Comparison of ENCODE assay signal across 9 cellular contexts in the genomic region with DNA sequence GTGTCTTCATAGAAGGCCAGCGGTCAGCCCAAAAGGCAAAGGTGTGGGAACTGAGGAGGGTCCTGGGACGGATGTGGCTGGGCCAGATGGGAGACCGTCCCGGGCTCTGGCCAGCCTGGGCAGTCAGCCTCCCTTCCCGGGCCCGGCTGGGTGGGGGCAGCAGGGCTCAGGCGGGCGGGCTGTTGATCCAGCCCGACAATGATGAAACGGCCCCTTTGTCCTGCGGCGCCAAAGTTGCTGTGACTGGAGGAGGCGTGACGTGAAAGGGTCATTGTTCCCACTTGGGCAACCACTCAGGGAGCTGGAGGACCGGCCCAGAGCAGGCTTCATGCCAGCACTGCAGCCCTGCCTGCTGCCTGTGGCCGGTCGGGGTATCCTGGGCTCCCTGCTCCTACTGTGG. TPM values are rescaled to one million over a fixed set of nuclear protein-coding genes. Genes with fewer than 3 reads are reported as not detected.
DNase-seq lines count a peak whose midpoint lies in the region; ATAC-seq, FAIRE-seq and TF ChIP-seq lines count a peak whose summit lies in the region.
"Had no signal": no experiment of that assay in that cellular context is flagged by ENCODE, and none has a peak within 500 bp of the region (broad histone marks: within the 10 kb centered on the region; RNA-seq: fewer than 3 reads in every experiment).

No MANE protein-coding gene starts in this region.

- intact Hi-C loops in kidney (cut with DNase I), result no loop called here
- intact Hi-C loops in sigmoid colon (cut with DNase I), result no loop called here

- TF ChIP-seq EP300 in Ishikawa (IDR thresholded peaks at IDR 0.05; ENCODE audit: borderline replicate concordance), result no peak
- no peak for TF ChIP-seq EP300 in sigmoid colon (IDR thresholded peaks at IDR 0.05)

- no peak overlapping the region for H3K4me3 ChIP-seq in kidney (ENCODE audit: low read length in 2 of 2)
- H3K4me3 ChIP-seq in sigmoid colon, result no peak overlapping the region

- H3K27ac ChIP-seq in cingulate gyrus (ENCODE audit: low read depth, low read length), result peak overlapping the region; percentile 100
- peak overlapping the region; percentile 48 to 69 for H3K27ac ChIP-seq in kidney (ENCODE audit: low read depth in 2 of 2, low read length in 2 of 2)
- H3K27ac ChIP-seq in sigmoid colon, result no peak overlapping the region

- TF ChIP-seq CTCF in kidney (IDR thresholded peaks at IDR 0.05; ENCODE audit: borderline replicate concordance, extremely low read depth, insufficient read depth) (no peak), sigmoid colon (IDR thresholded peaks at IDR 0.05) (no peak)

- H3K9me3 ChIP-seq in kidney (ENCODE audit: control insufficient read depth in 1 of 2, low read length in 2 of 2) (no peaks in the 10 kb centered on the region), sigmoid colon (no peaks in the 10 kb centered on the region)

- H3K27me3 ChIP-seq in sigmoid colon, result no peaks in the 10 kb centered on the region

- H3K4me1 ChIP-seq in kidney (ENCODE audit: control insufficient read depth in 1 of 2, insufficient read depth in 1 of 2, low read depth in 1 of 2, low read length in 2 of 2) (no peaks in the 10 kb centered on the region), sigmoid colon (no peaks in the 10 kb centered on the region)

- 21 to 68% methylated on average over 17 of the region's 17 CpGs for WGBS in sigmoid colon, 2 donors

- no peak overlapping the region for H3K9ac ChIP-seq in kidney (ENCODE audit: low read length in 2 of 2)

- no peak for FAIRE-seq in kidney (lab: Jason Lieb, UNC)

- H3K36me3 ChIP-seq in kidney (ENCODE audit: control insufficient read depth in 1 of 2, insufficient read depth in 2 of 2, low read length in 2 of 2) (no peaks in the 10 kb centered on the region), sigmoid colon (no peaks in the 10 kb centered on the region)

- TF ChIP-seq RAD21 in Ishikawa (IDR thresholded peaks at IDR 0.05; ENCODE audit: low read depth), result no peak

- no peak for TF ChIP-seq POLR2A in sigmoid colon (IDR thresholded peaks at IDR 0.05)

- peak; percentile 87 for DNase-seq in kidney
- peak; percentile 81 for DNase-seq in sigmoid colon
- no peak for DNase-seq in stimulated activated CD4-positive, alpha-beta T cell treated with anti-CD3 and anti-CD28 coated beads, Interleukin-2, amount 100 ng/mL, for 24 hours
- no peak for DNase-seq in HuH-7 (ENCODE audit: low spot score)
- DNase-seq: CD8-positive, alpha-beta memory T cell had no signal

- ATAC-seq in GM21737 (IDR thresholded peaks at IDR 0.05; ENCODE audit: unreplicated experiment), result no peak
- ATAC-seq in GM18907 (IDR thresholded peaks at IDR 0.05; ENCODE audit: unreplicated experiment), result no peak

TF ChIP-seq in Ishikawa, 13 proteins besides CTCF, POLR2A, EP300 and RAD21:
- TF ChIP-seq NFIC (IDR thresholded peaks at IDR 0.05) (peak; percentile 60), CEBPB (IDR thresholded peaks at IDR 0.05) (peak; percentile 60), ZBTB7A (IDR thresholded peaks at IDR 0.05; ENCODE audit: low read depth) (0 out of 2 replicates have a peak, but pooled peaks have one; percentile 6), EGR1 (IDR thresholded peaks at IDR 0.05) (no peak)

RNA-seq across cellular contexts. Expression of a gene that starts 16.5 kb away (rescaled TPM):
- 19.8 TPM for total RNA-seq in kidney
- 10.1 TPM for polyA plus RNA-seq in kidney (ENCODE audit: insufficient read depth, low read depth, low replicate concordance)
- 1 to 10 TPM; 6.3 to 7.5 (median 7.0) TPM for total RNA-seq in sigmoid colon
- polyA plus RNA-seq in sigmoid colon, result 1 to 10 TPM; 3.0 to 7.6 (median 4.2) TPM

RNA-seq across cellular contexts. Expression of a gene that starts 44.2 kb away (rescaled TPM):
- total RNA-seq in kidney, result 785 TPM
- 1,416 TPM for polyA plus RNA-seq in kidney (ENCODE audit: insufficient read depth, low read depth, low replicate concordance)
- total RNA-seq in sigmoid colon, result 1,000 to 10,000 TPM; 1,247 to 2,632 (median 2,024) TPM
- polyA plus RNA-seq in sigmoid colon, result 1,000 to 10,000 TPM; 1,880 to 2,993 (median 2,094) TPM

RNA-seq across cellular contexts. Expression of a gene that starts 56.5 kb away (rescaled TPM):
- 68.1 TPM for total RNA-seq in kidney
- 856 TPM for polyA plus RNA-seq in kidney (ENCODE audit: insufficient read depth, low read depth, low replicate concordance)
- total RNA-seq in sigmoid colon, result 10 to 100 TPM in 3 of 4 donors, 1 to 10 TPM in 1; 1.4 to 25.3 (median 16.6) TPM
- 100 to 1,000 TPM; 122 to 279 (median 146) TPM for polyA plus RNA-seq in sigmoid colon

Comparison
In these comparisons a context has a peak if more than half of its experiments do, and no peak if none do; other contexts are left out.
1. H3K27ac ChIP-seq: peak in cingulate gyrus (single experiment) and kidney (2 of 2); none in sigmoid colon (0 of 4).
2. DNase-seq: peak in kidney (single experiment) and sigmoid colon (single experiment); none in stimulated activated CD4-positive, alpha-beta T cell treated with anti-CD3 and anti-CD28 coated beads, Interleukin-2, amount 100 ng/mL, for 24 hours (0 of 2) and HuH-7 (single experiment).